8 cellular contexts compared by ENCODE assay signal in genomic region chr20:58891686-58892125, GRCh38. TPM values are rescaled to one million over a fixed set of nuclear protein-coding genes. Genes with fewer than 3 reads are reported as not detected.
A peak's percentile ranks its signal among the peaks of the same experiment; 100 is the strongest.
DNase-seq lines count a peak whose midpoint lies in the region; ATAC-seq and TF ChIP-seq lines count a peak whose summit lies in the region.

No MANE protein-coding gene starts in this region.

- no peaks in the 10 kb centered on the region for H4K20me1 ChIP-seq in neural cell (ENCODE audit: insufficient read depth)

- H3K4me2 ChIP-seq in neural cell (ENCODE audit: low read length), result no peak overlapping the region

- peak overlapping the region; percentile 99 for H3K27ac ChIP-seq in neural cell (ENCODE audit: low read length)

- no peaks in the 10 kb centered on the region for H3K27me3 ChIP-seq in neural cell (ENCODE audit: insufficient read depth, low read depth, low read length)

- TF ChIP-seq CTCF in GM12864 (IDR thresholded peaks at IDR 0.05; ENCODE audit: low read depth, low read length, missing control alignments), result no peak
- TF ChIP-seq CTCF in epithelial cell of proximal tubule (conservative IDR thresholded peaks at IDR 0.05; ENCODE audit: low read depth, low read length), result no peak
- no peak for TF ChIP-seq CTCF in neural cell (IDR thresholded peaks at IDR 0.05; ENCODE audit: poor library complexity, severe bottlenecking)

- no peak for TF ChIP-seq EP300 in neural cell (conservative IDR thresholded peaks at IDR 0.05; ENCODE audit: poor library complexity, severe bottlenecking)

- POLR2A ChIA-PET in activated CD4-positive, alpha-beta memory T cell treated with anti-CD3 and anti-CD28 coated beads, Interleukin-2, amount 10 ng/mL, durations not matched to agents 7 days and 5 days (lab: Charles Lee), result interaction anchor here (0.5 to 1.4 kb wide), 9 partner anchors 13 to 275 kb away, joined by 3 to 14 read pairs (median 3); partner anchors contain the start of genes ATP5F1E and STX16

- TF ChIP-seq RAD21 in neural cell (conservative IDR thresholded peaks at IDR 0.05), result no peak

- peaks cover 42% of the 10 kb centered on the region for H3K79me2 ChIP-seq in neural cell (replicated peaks; ENCODE audit: insufficient read depth, low read length)

- no peaks in the 10 kb centered on the region for H3F3A ChIP-seq in neural cell (ENCODE audit: insufficient read depth, low read length, poor library complexity, severe bottlenecking)

- ATAC-seq in HG03457 (IDR thresholded peaks at IDR 0.05; ENCODE audit: unreplicated experiment) (no peak), GM18520 (IDR thresholded peaks at IDR 0.05; ENCODE audit: unreplicated experiment) (no peak)

- no peaks in the 10 kb centered on the region for H3K9me3 ChIP-seq in neural cell (ENCODE audit: low read length)

- CTCF ChIA-PET in activated CD4-positive, alpha-beta memory T cell treated with anti-CD3 and anti-CD28 coated beads, Interleukin-2, amount 10 ng/mL, durations not matched to agents 7 days and 5 days (lab: Charles Lee), result no interaction called here

- H3K4me3 ChIP-seq in GM12864 (ENCODE audit: low read depth, low read length) (peak overlapping the region; percentile 79), epithelial cell of proximal tubule (ENCODE audit: low read depth, low read length) (peak overlapping the region; percentile 67), neural cell (ENCODE audit: low read length) (peak overlapping the region; percentile 86)
- H3K4me3 ChIP-seq in Jurkat, Clone E6-1 (ENCODE audit: low read length), result peak overlapping the region; percentile 61

- H3K4me1 Mint-ChIP-seq in activated CD4-positive, alpha-beta memory T cell treated with anti-CD3 and anti-CD28 coated beads, Interleukin-2, amount 10 ng/mL, durations not matched to agents 7 days and 5 days, result peaks cover 50% of the 10 kb centered on the region

- H3K9me2 ChIP-seq in neural cell (ENCODE audit: insufficient read depth, low read length), result no peaks in the 10 kb centered on the region

- H2AFZ ChIP-seq in neural cell (ENCODE audit: low read depth, low read length), result peak overlapping the region; percentile 51

- DNase-seq in GM12864 (ENCODE audit: low read depth) (no peak), epithelial cell of proximal tubule (ENCODE audit: low read depth) (no peak), COR-L47 (lab: John Stamatoyannopoulos, UW) (no peak)
- DNase-seq in Jurkat, Clone E6-1 (ENCODE audit: low read depth, low spot score), result peak; percentile 24
- DNase-seq in activated CD4-positive, alpha-beta memory T cell treated with anti-CD3 and anti-CD28 coated beads, Interleukin-2, amount 10 ng/mL, durations not matched to agents 7 days and 5 days, result peak; percentile 41

- H3K36me3 ChIP-seq in neural cell (ENCODE audit: insufficient read depth, low read length), result no peaks in the 10 kb centered on the region

- no peaks in the 10 kb centered on the region for H3K27me3 Mint-ChIP-seq in activated CD4-positive, alpha-beta memory T cell treated with anti-CD3 and anti-CD28 coated beads, Interleukin-2, amount 10 ng/mL, durations not matched to agents 7 days and 5 days

- peaks cover 33% of the 10 kb centered on the region for H3K36me3 Mint-ChIP-seq in activated CD4-positive, alpha-beta memory T cell treated with anti-CD3 and anti-CD28 coated beads, Interleukin-2, amount 10 ng/mL, durations not matched to agents 7 days and 5 days (ENCODE audit: low read depth)

- peak overlapping the region; percentile 100 for H3K9ac ChIP-seq in neural cell (ENCODE audit: low read length)

- H3K4me3 Mint-ChIP-seq in activated CD4-positive, alpha-beta memory T cell treated with anti-CD3 and anti-CD28 coated beads, Interleukin-2, amount 10 ng/mL, durations not matched to agents 7 days and 5 days, result peak overlapping the region; percentile 89

- H3K9me3 Mint-ChIP-seq in activated CD4-positive, alpha-beta memory T cell treated with anti-CD3 and anti-CD28 coated beads, Interleukin-2, amount 10 ng/mL, durations not matched to agents 7 days and 5 days, result no peaks in the 10 kb centered on the region

- H3K27ac Mint-ChIP-seq in activated CD4-positive, alpha-beta memory T cell treated with anti-CD3 and anti-CD28 coated beads, Interleukin-2, amount 10 ng/mL, durations not matched to agents 7 days and 5 days, result peak overlapping the region; percentile 98

TF ChIP-seq in neural cell, 6 proteins besides CTCF, POLR2A, EP300 and RAD21:
- TF ChIP-seq TAF1 (IDR thresholded peaks at IDR 0.05; ENCODE audit: low read depth) (no peak), POLR2AphosphoS5 (IDR thresholded peaks at IDR 0.05) (peak; percentile 2)

RNA-seq across cellular contexts. Expression of gene GNAS, which starts 39.2 kb away (rescaled TPM):
- 1,642 TPM for polyA plus RNA-seq in Jurkat, Clone E6-1 (2012; ENCODE audit: insufficient read depth, insufficient read length)
- total RNA-seq in activated CD4-positive, alpha-beta memory T cell treated with anti-CD3 and anti-CD28 coated beads, Interleukin-2, amount 10 ng/mL, durations not matched to agents 7 days and 5 days, result 100 to 1,000 TPM; 790 to 809 TPM
- 492 and 828 TPM in 2 replicates for total RNA-seq in epithelial cell of proximal tubule
- 958 and 975 TPM in 2 replicates for polyA plus RNA-seq in neural cell
- polyA minus RNA-seq in neural cell, result 657 and 755 TPM in 2 replicates

RNA-seq across cellular contexts. Expression of gene GNAS-AS1, which starts 41.0 kb away (rescaled TPM):
- polyA plus RNA-seq in Jurkat, Clone E6-1 (2012; ENCODE audit: insufficient read depth, insufficient read length), result not detected
- total RNA-seq in activated CD4-positive, alpha-beta memory T cell treated with anti-CD3 and anti-CD28 coated beads, Interleukin-2, amount 10 ng/mL, durations not matched to agents 7 days and 5 days, result 1 to 10 TPM in 1 of 2 experiments, under 1 TPM in 1; 0.65 to 1.0 TPM
- total RNA-seq in epithelial cell of proximal tubule, result 0.35 and 0.51 TPM in 2 replicates
- polyA plus RNA-seq in neural cell, result 0.64 TPM in 1 of 2 replicates, not detected in the other
- polyA minus RNA-seq in neural cell, result 0.49 and 1.3 TPM in 2 replicates

Comparison
In these comparisons a context has a peak if more than half of its experiments do, and no peak if none do; other contexts are left out.
1. DNase-seq: peak in Jurkat, Clone E6-1 (single experiment) and activated CD4-positive, alpha-beta memory T cell treated with anti-CD3 and anti-CD28 coated beads, Interleukin-2, amount 10 ng/mL, durations not matched to agents 7 days and 5 days (single experiment); none in GM12864 (single experiment), epithelial cell of proximal tubule (single experiment) and COR-L47 (single experiment).
2. Peak in every context shown above with its lines, with median percentiles within 50 percentile points of each other: H3K4me3 ChIP-seq.